Comparison of ENCODE assay signal across 25 cellular contexts in the genomic region with DNA sequence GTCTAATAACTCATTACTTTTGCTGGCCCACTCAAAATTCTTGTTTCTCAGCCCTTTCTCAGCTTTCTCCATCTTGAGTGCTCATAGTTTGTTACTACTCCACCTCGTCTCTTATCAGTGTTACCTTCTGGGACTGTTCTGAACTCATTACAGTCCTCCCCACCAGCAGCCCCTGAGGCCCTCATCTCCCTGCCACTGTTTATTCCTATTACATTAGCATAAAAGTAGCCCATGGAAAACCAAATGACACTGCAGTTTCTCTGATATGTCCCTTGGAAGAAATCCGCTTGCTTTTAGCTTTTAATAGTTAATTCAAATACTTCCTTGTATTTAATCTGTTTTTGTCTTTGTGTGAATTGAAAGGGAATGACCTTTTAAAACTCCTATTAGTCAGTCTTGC.
"Had no signal": no experiment of that assay in that cellular context is flagged by ENCODE, and none has a peak within 500 bp of the region (broad histone marks: within the 10 kb centered on the region; RNA-seq: fewer than 3 reads in every experiment).

No MANE protein-coding gene starts in this region.

- H3K4me3 ChIP-seq: heart left ventricle had no signal

- H3K27ac Mint-ChIP-seq: activated CD4-positive, alpha-beta memory T cell treated with anti-CD3 and anti-CD28 coated beads for 36 hours; activated CD4-positive, alpha-beta T cell treated with anti-CD3 and anti-CD28 coated beads for 36 hours; activated CD4-positive, alpha-beta T cell treated with anti-CD3 and anti-CD28 coated beads, Interleukin-2, amount 10 ng/mL, durations not matched to agents 24 days and 14 days; activated CD8-positive, alpha-beta memory T cell treated with anti-CD3 and anti-CD28 coated beads, Interleukin-2, amount 10 ng/mL, durations not matched to agents 7 days and 5 days; activated CD8-positive, alpha-beta T cell treated with anti-CD3 and anti-CD28 coated beads, Interleukin-2, amount 10 ng/mL, durations not matched to agents 7 days and 5 days; activated naive CD8-positive, alpha-beta T cell; activated T-cell treated with anti-CD3 and anti-CD28 coated beads, Interleukin-2, amount 50 U/mL, for 24 hours; activated T-helper 17 cell treated with anti-CD3 and anti-CD28 coated beads, Interleukin-2, amount 50 U/mL, for 72 hours had no signal

- H3K36me3 Mint-ChIP-seq: activated CD4-positive, alpha-beta memory T cell treated with anti-CD3 and anti-CD28 coated beads for 36 hours; activated CD8-positive, alpha-beta memory T cell treated with anti-CD3 and anti-CD28 coated beads, Interleukin-2, amount 10 ng/mL, durations not matched to agents 7 days and 5 days; activated naive CD8-positive, alpha-beta T cell had no signal

- H3K9me3 Mint-ChIP-seq: activated CD4-positive, alpha-beta memory T cell treated with anti-CD3 and anti-CD28 coated beads for 36 hours; activated CD4-positive, alpha-beta T cell treated with anti-CD3 and anti-CD28 coated beads, Interleukin-2, amount 10 ng/mL, durations not matched to agents 24 days and 14 days; activated T-cell treated with anti-CD3 and anti-CD28 coated beads, Interleukin-2, amount 50 U/mL, for 24 hours; activated T-helper 17 cell treated with anti-CD3 and anti-CD28 coated beads, Interleukin-2, amount 50 U/mL, for 72 hours had no signal

- H3K27me3 ChIP-seq: heart left ventricle had no signal

- ATAC-seq: activated CD4-positive, alpha-beta T cell treated with anti-CD3 and anti-CD28 coated beads for 36 hours; activated CD8-positive, alpha-beta memory T cell treated with anti-CD3 and anti-CD28 coated beads, Interleukin-2, amount 10 ng/mL, durations not matched to agents 7 days and 5 days; activated CD8-positive, alpha-beta T cell treated with anti-CD3 and anti-CD28 coated beads, Interleukin-2, amount 10 ng/mL, durations not matched to agents 7 days and 5 days; activated T-helper 17 cell treated with anti-CD3 and anti-CD28 coated beads, Interleukin-2, amount 50 U/mL, for 72 hours; esophagus mucosa; heart left ventricle had no signal

- H3K4me1 Mint-ChIP-seq: activated CD4-positive, alpha-beta T cell treated with anti-CD3 and anti-CD28 coated beads for 36 hours; activated CD4-positive, alpha-beta T cell treated with anti-CD3 and anti-CD28 coated beads, Interleukin-2, amount 10 ng/mL, durations not matched to agents 24 days and 14 days; activated T-helper 17 cell treated with anti-CD3 and anti-CD28 coated beads, Interleukin-2, amount 50 U/mL, for 72 hours had no signal

- H3K27ac ChIP-seq: epithelial cell of prostate, heart left ventricle, WERI-Rb-1 had no signal

- DNase-seq: activated CD4-positive, alpha-beta memory T cell treated with anti-CD3 and anti-CD28 coated beads for 36 hours; activated CD4-positive, alpha-beta T cell treated with anti-CD3 and anti-CD28 coated beads for 36 hours; activated CD4-positive, alpha-beta T cell treated with anti-CD3 and anti-CD28 coated beads, Interleukin-2, amount 10 ng/mL, durations not matched to agents 24 days and 14 days; activated CD4-positive, CD25-positive, alpha-beta regulatory T cell; activated CD4-positive, CD25-positive, alpha-beta regulatory T cell treated with anti-CD3 and anti-CD28 coated beads, Interleukin-2, amount 50 U/mL, for 72 hours; activated CD8-positive, alpha-beta memory T cell treated with anti-CD3 and anti-CD28 coated beads, Interleukin-2, amount 10 ng/mL, durations not matched to agents 7 days and 5 days; activated CD8-positive, alpha-beta memory T cell treated with anti-CD3 and anti-CD28 coated beads, Interleukin-2, amount 50 U/mL, for 4 hours; activated CD8-positive, alpha-beta T cell treated with anti-CD3 and anti-CD28 coated beads, Interleukin-2, amount 10 ng/mL, durations not matched to agents 7 days and 5 days; activated effector memory CD4-positive, alpha-beta T cell treated with Interleukin-2 at 50 U/mL for 16 hours; activated gamma-delta T cell treated with Interleukin-2 at 50 U/mL for 16 hours; activated naive CD4-positive, alpha-beta T cell treated with anti-CD3 and anti-CD28 coated beads, Interleukin-2, amount 50 U/mL, for 16 hours; activated naive CD4-positive, alpha-beta T cell treated with Interleukin-2 at 50 U/mL for 16 hours; activated T-cell treated with anti-CD3 and anti-CD28 coated beads, Interleukin-2, amount 50 U/mL, for 24 hours; amniotic stem cell; anterior cingulate cortex; caudate nucleus; effector CD8-positive, alpha-beta T cell; foreskin fibroblast; heart left ventricle; T-helper 2 cell; WERI-Rb-1 had no signal

- H3K4me1 ChIP-seq: heart left ventricle had no signal

- H3K36me3 ChIP-seq: heart left ventricle, WERI-Rb-1 had no signal

- H3K4me3 Mint-ChIP-seq: activated CD4-positive, alpha-beta memory T cell treated with anti-CD3 and anti-CD28 coated beads for 36 hours; activated CD4-positive, alpha-beta T cell treated with anti-CD3 and anti-CD28 coated beads for 36 hours; activated CD4-positive, alpha-beta T cell treated with anti-CD3 and anti-CD28 coated beads, Interleukin-2, amount 10 ng/mL, durations not matched to agents 24 days and 14 days; activated CD8-positive, alpha-beta memory T cell treated with anti-CD3 and anti-CD28 coated beads, Interleukin-2, amount 10 ng/mL, durations not matched to agents 7 days and 5 days; activated CD8-positive, alpha-beta T cell treated with anti-CD3 and anti-CD28 coated beads, Interleukin-2, amount 10 ng/mL, durations not matched to agents 7 days and 5 days; activated naive CD8-positive, alpha-beta T cell; activated T-cell treated with anti-CD3 and anti-CD28 coated beads, Interleukin-2, amount 50 U/mL, for 24 hours; activated T-helper 17 cell treated with anti-CD3 and anti-CD28 coated beads, Interleukin-2, amount 50 U/mL, for 72 hours had no signal

- H3K27me3 Mint-ChIP-seq: activated CD4-positive, alpha-beta memory T cell treated with anti-CD3 and anti-CD28 coated beads for 36 hours; activated CD4-positive, alpha-beta T cell treated with anti-CD3 and anti-CD28 coated beads for 36 hours; activated naive CD8-positive, alpha-beta T cell; activated T-cell treated with anti-CD3 and anti-CD28 coated beads, Interleukin-2, amount 50 U/mL, for 24 hours; activated T-helper 17 cell treated with anti-CD3 and anti-CD28 coated beads, Interleukin-2, amount 50 U/mL, for 72 hours had no signal

- H3K9me3 ChIP-seq: heart left ventricle had no signal
